27 cellular contexts compared by ENCODE assay signal in genomic region chr15:39088186-39088585, GRCh38.
"Had no signal": no experiment of that assay in that cellular context is flagged by ENCODE, and none has a peak within 500 bp of the region (broad histone marks: within the 10 kb centered on the region; RNA-seq: fewer than 3 reads in every experiment).

No MANE protein-coding gene starts in this region.

- DNase-seq: hypothalamus; immature natural killer cell; kidney; left ventricle myocardium inferior; mesendoderm; naive B cell; natural killer cell; nephron progenitor cell; occipital lobe; ovary; right lobe of liver; stimulated activated CD4-positive, alpha-beta T cell treated with anti-CD3 and anti-CD28 coated beads, Interleukin-12 subunit alpha, Interleukin-12 subunit beta, amount 100 ng/mL, for 4 hours; stimulated activated CD4-positive, alpha-beta T cell treated with anti-CD3 and anti-CD28 coated beads, Interleukin-15, amount 100 ng/mL, for 24 hours; stimulated activated CD4-positive, alpha-beta T cell treated with anti-CD3 and anti-CD28 coated beads, Interleukin-2, amount 100 ng/mL, for 24 hours; stimulated activated CD4-positive, alpha-beta T cell treated with anti-CD3 and anti-CD28 coated beads, Interleukin-4, amount 100 ng/mL, for 1 hour; stimulated activated naive B cell treated with anti-CD40 and anti-IgM and Interleukin-4, amounts not matched to agents 10 μg/mL and 1 μg/mL and 100 μg/mL, for 72 hours; stimulated activated naive CD8-positive, alpha-beta T cell treated with anti-CD3 and anti-CD28 coated beads, Interleukin-15, Interleukin-2, amounts not matched to agents 100 U/mL and 50 U/mL, for 24 hours; stomach; testis; thyroid gland; transverse colon; upper lobe of left lung had no signal

- ATAC-seq: natural killer cell; right lobe of liver; stimulated activated naive B cell treated with anti-CD40 and anti-IgM and Interleukin-4, amounts not matched to agents 10 μg/mL and 1 μg/mL and 100 μg/mL, for 72 hours; stimulated activated naive CD8-positive, alpha-beta T cell treated with anti-CD3 and anti-CD28 coated beads, Interleukin-15, Interleukin-2, amounts not matched to agents 100 U/mL and 50 U/mL, for 24 hours had no signal

- H3K4me3 ChIP-seq: left ventricle myocardium inferior, lung, neural progenitor cell, ovary, right atrium auricular region, right lobe of liver, skin epidermis, stomach, testis, thyroid gland, transverse colon, upper lobe of left lung, vagina had no signal
